In the genomic region with DNA sequence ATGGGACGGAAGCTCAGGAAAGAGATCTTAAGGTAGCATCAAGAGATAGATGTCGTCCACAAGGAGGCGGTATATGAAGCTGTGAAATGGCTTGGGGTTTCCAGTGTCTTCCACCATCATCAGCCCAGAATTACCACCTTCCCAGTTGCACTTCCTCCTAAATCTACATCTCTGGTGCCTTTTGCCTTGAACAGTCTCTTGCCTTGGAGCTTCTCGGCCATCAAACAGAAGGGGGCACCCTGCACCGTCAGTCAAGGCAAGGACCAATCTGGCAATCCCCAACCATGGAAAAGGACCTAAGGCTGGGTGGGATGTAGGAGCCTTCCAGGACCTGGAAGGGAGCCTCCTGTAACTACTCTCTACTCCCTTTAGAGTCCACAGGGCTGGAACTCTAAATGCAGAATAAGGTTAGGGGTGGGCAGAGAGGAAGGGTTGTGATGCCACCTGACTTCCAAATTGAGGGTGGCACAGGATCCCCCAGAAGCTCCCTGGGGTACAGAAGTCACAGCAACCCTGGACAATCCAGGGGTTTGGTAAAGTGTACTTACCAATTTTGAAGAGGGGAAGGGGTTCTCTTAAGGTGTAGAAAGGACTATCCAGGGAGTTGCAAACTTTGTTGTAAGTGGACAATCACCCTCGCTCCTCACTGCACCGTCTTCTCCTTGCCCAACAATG, we compare ENCODE assay signal across 9 cellular contexts. TPM values are rescaled to one million over a fixed set of nuclear protein-coding genes. Genes with fewer than 3 reads are reported as not detected.
DNase-seq lines count a peak whose midpoint lies in the region; ATAC-seq and TF ChIP-seq lines count a peak whose summit lies in the region.
"Had no signal": no experiment of that assay in that cellular context is flagged by ENCODE, and none has a peak within 500 bp of the region (broad histone marks: within the 10 kb centered on the region; RNA-seq: fewer than 3 reads in every experiment).

No MANE protein-coding gene starts in this region.

- no peak for TF ChIP-seq EP300 in SK-N-SH (IDR thresholded peaks at IDR 0.05; ENCODE audit: borderline replicate concordance in 1 of 2, low read depth in 1 of 2, low read length in 1 of 2)

- H3K4me3 ChIP-seq in SK-N-SH (ENCODE audit: low read depth in 2 of 2, low read length in 1 of 2) (no peak overlapping the region), thoracic aorta (peak overlapping the region; percentile 78), esophagus squamous epithelium (peak overlapping the region in 2 of 4 donors; percentile 48 to 62)

- H3F3A ChIP-seq in SK-N-SH (replicated peaks; ENCODE audit: insufficient read depth) = no peaks in the 10 kb centered on the region

- TF ChIP-seq POLR2A in esophagus squamous epithelium (IDR thresholded peaks at IDR 0.05) = no peak

- ATAC-seq in SK-N-SH treated with all-trans-retinoic acid at 6 μM for 48 hours (no peak), thoracic aorta (ENCODE audit: insufficient number of reproducible peaks, low FRiP score, low read depth) (peak; percentile 47), GM19351 (IDR thresholded peaks at IDR 0.05; ENCODE audit: unreplicated experiment) (no peak)

- H3K9me3 ChIP-seq in SK-N-SH (no peaks in the 10 kb centered on the region), thoracic aorta (no peaks in the 10 kb centered on the region), esophagus squamous epithelium (no peaks in the 10 kb centered on the region)

- 85% methylated on average over 7 of the region's 7 CpGs for WGBS in SK-N-SH (ENCODE audit: low lambda C conversion rate)
- WGBS in esophagus squamous epithelium, 2 donors = 51 to 66% methylated on average over 5 of the region's 7 CpGs

- no peak overlapping the region for H3K27ac ChIP-seq in SK-N-SH (ENCODE audit: low read depth in 2 of 2, low read length in 1 of 2)
- H3K27ac ChIP-seq in thoracic aorta = no peak overlapping the region
- H3K27ac ChIP-seq in esophagus squamous epithelium = no peak overlapping the region
- H3K27ac ChIP-seq: BLaER1 treated with 17β-estradiol and CSF1 and Interleukin-3, amounts not matched to agents 10 nM and 100 nM had no signal

- no peak overlapping the region for H3K9ac ChIP-seq in SK-N-SH
- H3K9ac ChIP-seq: BLaER1 treated with 17β-estradiol and CSF1 and Interleukin-3, amounts not matched to agents 10 nM and 100 nM had no signal

- intact Hi-C loops in esophagus squamous epithelium (cut with DNase I) = no loop called here

- POLR2A ChIA-PET in SK-N-SH (lab: Yijun Ruan, JAX) = no interaction called here

- peak; percentile 21 for TF ChIP-seq CTCF in SK-N-SH (IDR thresholded peaks at IDR 0.05)
- peak; percentile 32 for TF ChIP-seq CTCF in thoracic aorta (IDR thresholded peaks at IDR 0.05)
- peak in 3 of 6 experiments; percentile 15 to 37 (median 19) for TF ChIP-seq CTCF in esophagus squamous epithelium (IDR thresholded peaks at IDR 0.05)

- peak; percentile 48 for TF ChIP-seq RAD21 in SK-N-SH (IDR thresholded peaks at IDR 0.05; ENCODE audit: low read length)

- H3K36me3 ChIP-seq in SK-N-SH (replicated peaks in 1 of 2; ENCODE audit: control insufficient read depth in 1 of 2, insufficient read depth in 2 of 2, low read length in 1 of 2) (no peaks in the 10 kb centered on the region), thoracic aorta (no peaks in the 10 kb centered on the region), esophagus squamous epithelium (no peaks in the 10 kb centered on the region)
- H3K36me3 ChIP-seq: BLaER1 treated with 17β-estradiol and CSF1 and Interleukin-3, amounts not matched to agents 10 nM and 100 nM had no signal

- H3K79me2 ChIP-seq in SK-N-SH (ENCODE audit: insufficient read depth) = no peaks in the 10 kb centered on the region

- H3K27me3 ChIP-seq in SK-N-SH (ENCODE audit: insufficient read depth) = peaks cover 41% of the 10 kb centered on the region
- H3K27me3 ChIP-seq in thoracic aorta (replicated peaks; ENCODE audit: insufficient read depth) = no peaks in the 10 kb centered on the region
- H3K27me3 ChIP-seq in esophagus squamous epithelium = peaks cover 0 to 54% (median 2%) of the 10 kb centered on the region in 4 donors

- no peaks in the 10 kb centered on the region for H4K20me1 ChIP-seq in SK-N-SH (ENCODE audit: insufficient read depth)

- H3K4me2 ChIP-seq in SK-N-SH = no peak overlapping the region

- no peaks in the 10 kb centered on the region for H3K9me2 ChIP-seq in SK-N-SH

- H2AFZ ChIP-seq in SK-N-SH (ENCODE audit: low read depth) = no peak overlapping the region

- CTCF ChIA-PET in SK-N-SH (lab: Yijun Ruan, JAX) = interaction anchor here (0.6 to 2.7 kb wide), 17 partner anchors 9 to 427 kb away, joined by 3 to 26 read pairs (median 5); no protein-coding TSS in a partner anchor

- peaks cover 0 to 2% of the 10 kb centered on the region in 2 experiments; a peak in 1 of 4 replicates for H3K4me1 ChIP-seq in SK-N-SH (ENCODE audit: control insufficient read depth in 1 of 2, insufficient read depth in 2 of 2, low read depth in 1 of 2, low read length in 1 of 2)
- peaks cover 0 to 16% of the 10 kb centered on the region in 2 donors for H3K4me1 ChIP-seq in thoracic aorta (ENCODE audit: control insufficient read depth in 1 of 2, low read depth in 2 of 2)
- H3K4me1 ChIP-seq in esophagus squamous epithelium = peaks cover 0 to 15% (median 0%) of the 10 kb centered on the region in 3 donors
- H3K4me1 ChIP-seq: BLaER1 treated with 17β-estradiol and CSF1 and Interleukin-3, amounts not matched to agents 10 nM and 100 nM had no signal

- DNase-seq in SK-N-SH = peak; percentile 28
- DNase-seq in OCI-M1 (lab: John Stamatoyannopoulos, UW) = peak; percentile 81
- peak; percentile 30 for DNase-seq in iPS DF 4.7 (ENCODE audit: extremely low read depth, low spot score)
- no peak for DNase-seq in thoracic aorta (ENCODE audit: low spot score)
- DNase-seq in esophagus squamous epithelium (lab: John Stamatoyannopoulos, UW) = no peak
- no peak for DNase-seq in central memory CD4-positive, alpha-beta T cell

TF ChIP-seq in SK-N-SH, 30 proteins besides CTCF, POLR2A, EP300 and RAD21:
- TF ChIP-seq SMC3 (IDR thresholded peaks at IDR 0.05; ENCODE audit: low read depth, low read length) (peak; percentile 15; the same call in 1 of the 2 replicates), ZBTB33 (IDR thresholded peaks at IDR 0.05; ENCODE audit: borderline replicate concordance, low read depth) (no peak)

TF ChIP-seq in SK-N-SH treated with all-trans-retinoic acid at 6 μM for 48 hours, 23 proteins besides CTCF, POLR2A, EP300 and RAD21:
- TF ChIP-seq ZFP3 (CRISPR knock-in tag; IDR thresholded peaks at IDR 0.05) (no peak), ZC3H10 (CRISPR knock-in tag; IDR thresholded peaks at IDR 0.05) (no peak), SNAI2 (CRISPR knock-in tag; IDR thresholded peaks at IDR 0.05) (no peak), CSDC2 (CRISPR knock-in tag; IDR thresholded peaks at IDR 0.05) (no peak)

RNA-seq across cellular contexts. Expression of gene RYR3, which starts 1.0 kb away (rescaled TPM):
- polyA plus RNA-seq in SK-N-SH (2012; rRNA removed) = 0.02 and 0.08 TPM in 2 replicates
- polyA plus RNA-seq in SK-N-SH (2012; cell fraction: cytosol; rRNA removed) = 0.03 and 0.05 TPM in 2 replicates
- polyA plus RNA-seq in SK-N-SH (2012; cell fraction: nucleus; rRNA removed) = 0.08 and 0.24 TPM in 2 replicates
- 10 to 100 TPM in 1 of 2 donors, 1 to 10 TPM in 1; 9.9 to 40.1 TPM for total RNA-seq in thoracic aorta
- total RNA-seq in esophagus squamous epithelium = 1 to 10 TPM in 1 of 4 donors, under 1 TPM in 3; 0.15 to 4.2 (median 0.43) TPM

Comparison
In these comparisons a context has a peak if more than half of its experiments do, and no peak if none do; other contexts are left out.
1. DNase-seq: peak in SK-N-SH (single experiment), OCI-M1 (single experiment) and iPS DF 4.7 (single experiment); none in thoracic aorta (single experiment), esophagus squamous epithelium (single experiment) and central memory CD4-positive, alpha-beta T cell (single experiment).